In the genomic region with DNA sequence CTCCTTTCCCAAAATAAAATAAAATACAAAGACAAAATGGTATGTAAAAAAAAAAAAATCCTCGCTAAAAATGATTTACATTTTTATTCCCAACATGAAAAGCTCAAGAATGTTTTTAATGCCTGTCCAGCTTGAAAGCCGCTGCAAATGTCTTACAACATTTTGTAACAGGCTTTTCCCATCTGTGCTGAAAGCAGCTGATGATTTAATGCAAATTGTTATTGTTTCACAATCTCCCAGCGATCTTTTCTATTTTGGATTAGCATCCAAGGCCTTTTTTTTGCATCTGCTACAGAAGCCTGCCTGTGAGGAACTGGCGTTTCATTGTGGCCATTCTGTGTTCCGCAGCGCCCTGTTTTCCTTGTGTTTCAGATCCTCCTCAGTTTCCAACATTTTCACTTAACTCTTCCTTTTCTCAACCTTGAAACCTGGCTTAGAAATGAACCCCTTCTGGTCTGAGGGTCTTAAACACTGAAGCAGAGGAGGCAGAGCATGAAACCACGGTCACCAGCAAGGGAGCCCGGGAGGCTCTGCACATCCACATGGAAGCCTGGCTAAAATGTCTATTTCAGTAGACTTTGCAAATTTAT, we compare ENCODE assay signal across 14 cellular contexts.
DNase-seq lines count a peak whose midpoint lies in the region; ATAC-seq, FAIRE-seq and TF ChIP-seq lines count a peak whose summit lies in the region.
"Had no signal": no experiment of that assay in that cellular context is flagged by ENCODE, and none has a peak within 500 bp of the region (broad histone marks: within the 10 kb centered on the region; RNA-seq: fewer than 3 reads in every experiment).

No MANE protein-coding gene starts in this region.

- H3K4me2 ChIP-seq in mesenchymal stem cell (ENCODE audit: low read length, poor library complexity, severe bottlenecking) = no peak overlapping the region

- H4K8ac ChIP-seq in mesenchymal stem cell (ENCODE audit: low read length) = no peak overlapping the region

- H3K23ac ChIP-seq in mesenchymal stem cell (ENCODE audit: low read length in 2 of 2) = no peak overlapping the region

- peak overlapping the region; percentile 19 for H2BK120ac ChIP-seq in mesenchymal stem cell (ENCODE audit: low read depth, low read length)

- H4K91ac ChIP-seq in mesenchymal stem cell (ENCODE audit: low read length) = no peak overlapping the region

- 86% methylated on average over 8 of the region's 8 CpGs for WGBS in mesenchymal stem cell

- no peak overlapping the region for H2BK12ac ChIP-seq in mesenchymal stem cell (ENCODE audit: low read length in 2 of 2)

- no peak overlapping the region for H3K18ac ChIP-seq in mesenchymal stem cell (ENCODE audit: low read depth in 1 of 2, low read length in 2 of 2)

- ATAC-seq in mucosa of descending colon = no peak

- intact Hi-C loops in mucosa of descending colon (cut with DNase I, micrococcal nuclease) = no loop called here

- TF ChIP-seq CTCF in mucosa of descending colon (IDR thresholded peaks at IDR 0.05) = no peak

- no peak overlapping the region for H2BK5ac ChIP-seq in mesenchymal stem cell (ENCODE audit: low read depth, low read length, poor library complexity, severe bottlenecking)

- H3K4ac ChIP-seq in mesenchymal stem cell (ENCODE audit: low read depth in 1 of 2, low read length in 2 of 2) = no peak overlapping the region

- H3K79me1 ChIP-seq in mesenchymal stem cell (replicated peaks; ENCODE audit: low read length, poor library complexity, severe bottlenecking) = no peaks in the 10 kb centered on the region

- H3K27me3 ChIP-seq in mesenchymal stem cell (ENCODE audit: control insufficient read depth in 1 of 2, insufficient read depth in 1 of 2, low read length in 2 of 2) = no peaks in the 10 kb centered on the region
- no peaks in the 10 kb centered on the region for H3K27me3 ChIP-seq in stomach smooth muscle (ENCODE audit: control insufficient read depth in 1 of 2, insufficient read depth in 2 of 2, low read length in 2 of 2)
- H3K27me3 ChIP-seq: brain microvascular endothelial cell had no signal

- no peak overlapping the region for H2BK15ac ChIP-seq in mesenchymal stem cell (ENCODE audit: low read depth, poor library complexity, severe bottlenecking)

- H3K4me1 ChIP-seq in mesenchymal stem cell (ENCODE audit: control insufficient read depth, insufficient read depth, low read depth, low read length) = peaks cover 3% of the 10 kb centered on the region
- H3K4me1 ChIP-seq in stomach smooth muscle (ENCODE audit: control insufficient read depth, insufficient read depth, low read length) = peaks cover 27% of the 10 kb centered on the region
- no peaks in the 10 kb centered on the region for H3K4me1 ChIP-seq in mucosa of descending colon (ENCODE audit: low read depth)

- H3K9ac ChIP-seq in mesenchymal stem cell (ENCODE audit: low read length) = peak overlapping the region; percentile 85
- peak overlapping the region in 1 of 2 donors; percentile 46 for H3K9ac ChIP-seq in stomach smooth muscle (ENCODE audit: low read length in 2 of 2)

- H3K27ac ChIP-seq in mesenchymal stem cell (ENCODE audit: low read length, poor library complexity, severe bottlenecking) = no peak overlapping the region
- peak overlapping the region; percentile 73 for H3K27ac ChIP-seq in stomach smooth muscle (ENCODE audit: low read length)
- H3K27ac ChIP-seq: brain microvascular endothelial cell had no signal

- DNase-seq in GM04503 (ENCODE audit: low read depth) (peak; percentile 83), mesenchymal stem cell (peak; percentile 68), NCI-H187 (lab: John Stamatoyannopoulos, UW) (no peak), LoVo (ENCODE audit: low spot score) (no peak), NCI-H345 (lab: John Stamatoyannopoulos, UW) (no peak), mucosa of descending colon (no peak)
- DNase-seq: H7; NCI-H1694; nucleus accumbens; stimulated activated CD4-positive, alpha-beta T cell treated with anti-CD3 and anti-CD28 coated beads, Interleukin-4, amount 100 ng/mL, for 24 hours; stimulated activated naive CD4-positive, alpha-beta T cell treated with Interleukin-2 at 50 U/mL for 16 hours had no signal

- H3K14ac ChIP-seq in mesenchymal stem cell (ENCODE audit: low read length in 2 of 2) = no peak overlapping the region

- no peak overlapping the region for H2AFZ ChIP-seq in mesenchymal stem cell (ENCODE audit: low read depth, low read length)

- peak; percentile 100 for FAIRE-seq in endometrium (lab: Jason Lieb, UNC)

- no peaks in the 10 kb centered on the region for H3K9me3 ChIP-seq in mesenchymal stem cell (ENCODE audit: control insufficient read depth, low read length)
- H3K9me3 ChIP-seq in stomach smooth muscle (ENCODE audit: control insufficient read depth in 2 of 2, low read length in 2 of 2) = peaks cover 4 to 5% of the 10 kb centered on the region in 2 donors
- H3K9me3 ChIP-seq in mucosa of descending colon = no peaks in the 10 kb centered on the region

- no peak overlapping the region for H2AK5ac ChIP-seq in mesenchymal stem cell (ENCODE audit: low read length, severe bottlenecking)

- H3K4me3 ChIP-seq in mesenchymal stem cell (ENCODE audit: insufficient read depth in 1 of 2, low read depth in 1 of 2, low read length in 2 of 2) (peak overlapping the region in 1 of 2 experiments; percentile 59), stomach smooth muscle (ENCODE audit: low read length in 2 of 2) (peak overlapping the region; percentile 1 to 52), mucosa of descending colon (no peak overlapping the region)

- H3K36me3 ChIP-seq in mesenchymal stem cell (ENCODE audit: control insufficient read depth in 1 of 2, insufficient read depth in 2 of 2, low read depth in 1 of 2, low read length in 2 of 2) (no peaks in the 10 kb centered on the region), stomach smooth muscle (ENCODE audit: control insufficient read depth in 2 of 2, insufficient read depth in 2 of 2, low read length in 2 of 2) (no peaks in the 10 kb centered on the region), mucosa of descending colon (ENCODE audit: low read depth) (no peaks in the 10 kb centered on the region)
- H3K36me3 ChIP-seq: brain microvascular endothelial cell had no signal

Comparison
In these comparisons a context has a peak if more than half of its experiments do, and no peak if none do; other contexts are left out.
1. DNase-seq: peak in GM04503 (single experiment) and mesenchymal stem cell (single experiment); none in NCI-H187 (0 of 2), LoVo (single experiment), NCI-H345 (single experiment) and mucosa of descending colon (0 of 3).